Comparison of ENCODE assay signal across 1 cellular context in the genomic region with DNA sequence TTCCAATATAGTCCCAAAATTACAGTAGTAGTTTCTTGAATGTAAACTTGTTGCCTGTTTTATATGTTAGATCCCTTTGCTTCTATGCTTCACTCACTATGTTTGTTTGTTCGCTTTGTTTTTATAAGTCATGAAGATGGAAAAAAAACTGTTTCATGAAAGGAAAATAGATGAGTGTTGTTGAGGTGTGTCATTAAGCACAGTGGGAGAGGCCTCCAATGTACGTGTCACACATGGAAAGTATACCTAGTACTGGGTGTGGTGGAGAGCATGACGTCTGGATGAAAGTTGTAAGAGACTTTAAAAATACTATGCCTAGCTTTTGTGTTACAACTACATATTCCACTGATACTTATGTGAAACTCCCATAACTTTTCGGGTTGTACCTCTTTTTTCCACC.
TF ChIP-seq lines count a peak whose summit lies in the region.

No MANE protein-coding gene starts in this region.

TF ChIP-seq in A549, 52 proteins besides CTCF, POLR2A, EP300 and RAD21:
- TF ChIP-seq RFX5 (IDR thresholded peaks at IDR 0.05) (no peak), KDM1A (IDR thresholded peaks at IDR 0.05; ENCODE audit: low read depth) (no peak), KDM5A (IDR thresholded peaks at IDR 0.05) (no peak), MYC (IDR thresholded peaks at IDR 0.05; ENCODE audit: borderline replicate concordance, low read length) (no peak), FOSB (CRISPR knock-in tag; IDR thresholded peaks at IDR 0.05) (no peak), CHD4 (IDR thresholded peaks at IDR 0.05; ENCODE audit: borderline replicate concordance) (no peak), ZNF302 (CRISPR knock-in tag; IDR thresholded peaks at IDR 0.05) (no peak), RARB (CRISPR knock-in tag; IDR thresholded peaks at IDR 0.05) (no peak), HEYL (CRISPR knock-in tag; IDR thresholded peaks at IDR 0.05) (no peak), ZC3H11A (IDR thresholded peaks at IDR 0.05) (no peak), MAFK (IDR thresholded peaks at IDR 0.05; ENCODE audit: partially characterized antibody) (no peak), PBX3 (IDR thresholded peaks at IDR 0.05) (no peak), MAZ (IDR thresholded peaks at IDR 0.05; ENCODE audit: borderline replicate concordance, low read depth, low read length) (no peak)
